ENCODE assay signal across 27 cellular contexts in the genomic region with DNA sequence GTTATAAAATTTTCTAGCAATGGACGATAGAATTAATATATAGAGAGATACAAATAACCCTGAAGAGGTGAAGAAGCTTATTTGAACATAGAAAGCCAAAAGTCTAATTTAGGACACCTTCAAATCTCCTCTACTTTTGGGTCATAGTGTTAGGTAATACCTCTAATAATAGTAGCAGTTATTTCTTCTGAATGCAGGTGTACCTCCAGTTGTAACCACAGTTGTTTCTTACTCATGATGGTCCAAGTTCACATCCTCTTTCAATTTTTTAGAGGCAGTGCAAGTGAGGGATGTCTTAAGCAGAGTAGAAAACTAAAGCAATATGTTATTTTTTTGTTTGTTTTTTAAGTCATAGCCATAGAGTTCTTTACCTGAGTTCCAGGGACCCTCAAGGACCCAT.
A peak's percentile ranks its signal among the peaks of the same experiment; 100 is the strongest.
DNase-seq lines count a peak whose midpoint lies in the region; ATAC-seq, FAIRE-seq and TF ChIP-seq lines count a peak whose summit lies in the region.
"Had no signal": no experiment of that assay in that cellular context is flagged by ENCODE, and none has a peak within 500 bp of the region (broad histone marks: within the 10 kb centered on the region; RNA-seq: fewer than 3 reads in every experiment).

No MANE protein-coding gene starts in this region.

- ATAC-seq in GM18519 (IDR thresholded peaks at IDR 0.05; ENCODE audit: low FRiP score, unreplicated experiment) (peak; percentile 77), GM21529 (IDR thresholded peaks at IDR 0.05; ENCODE audit: unreplicated experiment) (peak; percentile 63), HG03565 (IDR thresholded peaks at IDR 0.05; ENCODE audit: unreplicated experiment) (peak; percentile 87), HG02763 (IDR thresholded peaks at IDR 0.05; ENCODE audit: unreplicated experiment) (no peak)
- ATAC-seq: left lobe of liver had no signal

- H3K27ac Mint-ChIP-seq in astrocyte (ENCODE audit: unreplicated experiment): no peak overlapping the region
- H3K27ac Mint-ChIP-seq: activated CD4-positive, alpha-beta memory T cell treated with anti-CD3 and anti-CD28 coated beads, Interleukin-2, amount 10 ng/mL, durations not matched to agents 7 days and 5 days; B cell; brain; CD4-positive, alpha-beta memory T cell; dendritic cell treated with granulocyte-macrophage colony-stimulating factor and Interleukin-4, amounts not matched to agents 40 ng/mL and 50 ng/mL, for 4 days; nephron progenitor cell had no signal

- H3K36me3 Mint-ChIP-seq in astrocyte (ENCODE audit: low read depth, unreplicated experiment): no peaks in the 10 kb centered on the region
- H3K36me3 Mint-ChIP-seq: brain; CD4-positive, alpha-beta memory T cell had no signal

- H4K20me1 ChIP-seq in astrocyte (ENCODE audit: insufficient read depth, low read length): no peaks in the 10 kb centered on the region

- no peaks in the 10 kb centered on the region for H3K27me3 ChIP-seq in astrocyte (ENCODE audit: insufficient read depth, low read length)
- H3K27me3 ChIP-seq: transverse colon had no signal

- H3K4me2 ChIP-seq in astrocyte (ENCODE audit: low read length): no peak overlapping the region

- no peak overlapping the region for H3K4me3 Mint-ChIP-seq in astrocyte (ENCODE audit: unreplicated experiment)
- H3K4me3 Mint-ChIP-seq: activated CD4-positive, alpha-beta memory T cell treated with anti-CD3 and anti-CD28 coated beads, Interleukin-2, amount 10 ng/mL, durations not matched to agents 7 days and 5 days; B cell; brain; CD4-positive, alpha-beta memory T cell; dendritic cell treated with granulocyte-macrophage colony-stimulating factor and Interleukin-4, amounts not matched to agents 40 ng/mL and 50 ng/mL, for 4 days; nephron progenitor cell had no signal

- H3K79me2 ChIP-seq in astrocyte (ENCODE audit: insufficient read depth, low read length): no peaks in the 10 kb centered on the region

- peaks cover 9% of the 10 kb centered on the region for H3K9me3 Mint-ChIP-seq in astrocyte (ENCODE audit: unreplicated experiment)
- H3K9me3 Mint-ChIP-seq: activated CD4-positive, alpha-beta memory T cell treated with anti-CD3 and anti-CD28 coated beads, Interleukin-2, amount 10 ng/mL, durations not matched to agents 7 days and 5 days had no signal

- TF ChIP-seq CTCF in astrocyte (IDR thresholded peaks at IDR 0.05; ENCODE audit: insufficient read depth, low read depth, low read length): no peak

- H3K36me3 ChIP-seq in astrocyte (ENCODE audit: insufficient read depth, low read length): no peaks in the 10 kb centered on the region
- H3K36me3 ChIP-seq: transverse colon had no signal

- H3K9me3 ChIP-seq in astrocyte (ENCODE audit: insufficient read depth, low read depth, low read length): no peaks in the 10 kb centered on the region
- H3K9me3 ChIP-seq: transverse colon had no signal

- H3K4me3 ChIP-seq in astrocyte (ENCODE audit: insufficient read depth, low read depth, low read length): no peak overlapping the region
- H3K4me3 ChIP-seq: transverse colon had no signal

- no peak overlapping the region for H3K9ac ChIP-seq in astrocyte (ENCODE audit: low read length)

- no peak overlapping the region for H3K27ac ChIP-seq in astrocyte (ENCODE audit: low read depth, low read length)
- H3K27ac ChIP-seq: transverse colon had no signal

- peaks cover 2% of the 10 kb centered on the region for H3K4me1 Mint-ChIP-seq in astrocyte (ENCODE audit: low read depth, unreplicated experiment)
- H3K4me1 Mint-ChIP-seq: activated CD4-positive, alpha-beta memory T cell treated with anti-CD3 and anti-CD28 coated beads, Interleukin-2, amount 10 ng/mL, durations not matched to agents 7 days and 5 days; B cell; brain; CD4-positive, alpha-beta memory T cell; nephron progenitor cell had no signal

- no peaks in the 10 kb centered on the region for H3K4me1 ChIP-seq in astrocyte (ENCODE audit: insufficient read depth, low read length)
- H3K4me1 ChIP-seq: transverse colon had no signal

- FAIRE-seq in astrocyte (lab: Jason Lieb, UNC): no peak
- FAIRE-seq: D721Med had no signal

- H2AFZ ChIP-seq in astrocyte (ENCODE audit: low read depth, low read length): no peak overlapping the region

- DNase-seq in astrocyte (ENCODE audit: low read depth) (peak; percentile 6), kidney glomerular epithelial cell (lab: John Stamatoyannopoulos, UW) (no peak), HCEC 1CT (no peak), KG1 (lab: John Stamatoyannopoulos, UW) (no peak)
- DNase-seq: ACHN; activated CD4-positive, alpha-beta memory T cell treated with anti-CD3 and anti-CD28 coated beads, Interleukin-2, amount 10 ng/mL, durations not matched to agents 7 days and 5 days; activated CD4-positive, CD25-positive, alpha-beta regulatory T cell treated with anti-CD3 and anti-CD28 coated beads, Interleukin-2, amount 50 U/mL, for 72 hours; activated CD8-positive, alpha-beta memory T cell treated with anti-CD3 and anti-CD28 coated beads, Interleukin-2, amount 50 U/mL, for 48 hours; activated naive CD4-positive, alpha-beta T cell treated with anti-CD3 and anti-CD28 coated beads, Interleukin-2, amount 50 U/mL, for 16 hours; CD4-positive, alpha-beta memory T cell; NCI-H1105; NCI-H2029; NCI-H526 treated with DMSO at 0.1 percent for 48 hours; nephron progenitor cell; Right ventricle myocardium superior; stimulated activated CD4-positive, alpha-beta T cell treated with anti-CD3 and anti-CD28 coated beads, Interleukin-15, amount 100 ng/mL, for 24 hours; stimulated activated CD4-positive, alpha-beta T cell treated with anti-CD3 and anti-CD28 coated beads, Interleukin-4, amount 100 ng/mL, for 4 hours; transverse colon had no signal

- H3K27me3 Mint-ChIP-seq in astrocyte (ENCODE audit: low read depth, unreplicated experiment): no peaks in the 10 kb centered on the region
- H3K27me3 Mint-ChIP-seq: activated CD4-positive, alpha-beta memory T cell treated with anti-CD3 and anti-CD28 coated beads, Interleukin-2, amount 10 ng/mL, durations not matched to agents 7 days and 5 days; B cell; brain; CD4-positive, alpha-beta memory T cell; dendritic cell treated with granulocyte-macrophage colony-stimulating factor and Interleukin-4, amounts not matched to agents 40 ng/mL and 50 ng/mL, for 4 days had no signal
